1 cellular context compared by ENCODE assay signal in the genomic region with DNA sequence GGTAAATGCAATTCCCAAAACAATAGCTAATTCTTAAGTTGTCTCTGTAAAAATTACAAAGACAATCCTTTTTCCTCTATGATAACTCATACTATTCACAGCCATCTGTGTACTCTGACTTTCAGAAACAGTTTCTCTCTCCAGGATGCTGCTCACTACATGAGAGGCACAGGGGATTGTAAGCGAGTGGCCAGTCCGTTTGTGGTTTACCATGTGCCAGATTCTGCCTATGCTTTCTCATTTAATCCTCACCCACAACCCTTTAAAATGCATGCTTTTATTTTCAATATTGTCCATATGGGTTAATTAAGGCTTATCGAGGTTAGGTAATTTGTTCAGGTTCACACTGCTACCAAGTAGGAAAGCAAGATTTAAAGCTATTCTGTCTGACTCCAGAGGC.
TF ChIP-seq lines count a peak whose summit lies in the region.

No MANE protein-coding gene starts in this region.

TF ChIP-seq in GM12878, 131 proteins besides CTCF, POLR2A, EP300 and RAD21:
- TF ChIP-seq FOS (IDR thresholded peaks at IDR 0.05; ENCODE audit: borderline replicate concordance, extremely low read depth, insufficient read length): no peak
- peak; percentile 9; the same call in 1 of the 2 replicates for TF ChIP-seq IKZF1 (conservative IDR thresholded peaks at IDR 0.05)
- TF ChIP-seq BRCA1 (IDR thresholded peaks at IDR 0.05; ENCODE audit: low read depth, low read length): no peak
- peak; percentile 71 for TF ChIP-seq MTA2 (IDR thresholded peaks at IDR 0.05; ENCODE audit: low read depth)
- 0 out of 2 replicates have a peak, but pooled peaks have one; percentile 27 for TF ChIP-seq MXI1 (IDR thresholded peaks at IDR 0.05; ENCODE audit: low read depth, low read length)
- TF ChIP-seq, protein P1, sequence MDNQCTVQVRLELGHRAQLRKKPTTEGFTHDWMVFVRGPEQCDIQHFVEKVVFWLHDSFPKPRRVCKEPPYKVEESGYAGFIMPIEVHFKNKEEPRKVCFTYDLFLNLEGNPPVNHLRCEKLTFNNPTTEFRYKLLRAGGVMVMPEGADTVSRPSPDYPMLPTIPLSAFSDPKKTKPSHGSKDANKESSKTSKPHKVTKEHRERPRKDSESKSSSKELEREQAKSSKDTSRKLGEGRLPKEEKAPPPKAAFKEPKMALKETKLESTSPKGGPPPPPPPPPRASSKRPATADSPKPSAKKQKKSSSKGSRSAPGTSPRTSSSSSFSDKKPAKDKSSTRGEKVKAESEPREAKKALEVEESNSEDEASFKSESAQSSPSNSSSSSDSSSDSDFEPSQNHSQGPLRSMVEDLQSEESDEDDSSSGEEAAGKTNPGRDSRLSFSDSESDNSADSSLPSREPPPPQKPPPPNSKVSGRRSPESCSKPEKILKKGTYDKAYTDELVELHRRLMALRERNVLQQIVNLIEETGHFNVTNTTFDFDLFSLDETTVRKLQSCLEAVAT (IDR thresholded peaks at IDR 0.05): 0 out of 2 replicates have a peak, but pooled peaks have one; percentile 55
